1 cellular context compared by ENCODE assay signal in genomic region chr2:54570925-54571694, GRCh38.
A peak's percentile ranks its signal among the peaks of the same experiment; 100 is the strongest.
TF ChIP-seq lines count a peak whose summit lies in the region.

No MANE protein-coding gene starts in this region.

TF ChIP-seq in K562, 482 proteins besides CTCF, POLR2A, EP300 and RAD21 (continued from another document and continues in another):
- TF ChIP-seq IRF1 (CRISPR knock-in tag; IDR thresholded peaks at IDR 0.05; ENCODE audit: borderline replicate concordance) (no peak), PML (IDR thresholded peaks at IDR 0.05; ENCODE audit: low read length) (peak; percentile 37; the same call in 1 of the 2 replicates), NR3C1 (CRISPR knock-in tag; IDR thresholded peaks at IDR 0.05) (no peak), XRCC3 (IDR thresholded peaks at IDR 0.05) (no peak), CCAR2 (IDR thresholded peaks at IDR 0.05; ENCODE audit: low read depth, low read length) (no peak), ZNF134 (CRISPR knock-in tag; conservative IDR thresholded peaks at IDR 0.05) (peak; percentile 45; the same call in 1 of the 2 replicates), BACH1 (tag; IDR thresholded peaks at IDR 0.05) (no peak), KLF16 (IDR thresholded peaks at IDR 0.05) (0 out of 2 replicates have a peak, but pooled peaks have one; percentile 40), BRD9 (IDR thresholded peaks at IDR 0.05; ENCODE audit: low read depth, partially characterized antibody) (peak; percentile 29), SMARCB1 (IDR thresholded peaks at IDR 0.05; ENCODE audit: insufficient read length, low read depth) (no peak), NUFIP1 (IDR thresholded peaks at IDR 0.05; ENCODE audit: partially characterized antibody) (no peak), CREB5 (CRISPR knock-in tag; IDR thresholded peaks at IDR 0.05) (no peak), JUN (IDR thresholded peaks at IDR 0.05; ENCODE audit: borderline replicate concordance, low read depth, low read length) (no peak), JUN (CRISPR knock-in tag; IDR thresholded peaks at IDR 0.05; ENCODE audit: borderline replicate concordance) (no peak), SOX6 (IDR thresholded peaks at IDR 0.05) (peak; percentile 80), MEIS2 (IDR thresholded peaks at IDR 0.05; ENCODE audit: partially characterized antibody) (peak; percentile 74), SMARCA5 (IDR thresholded peaks at IDR 0.05) (no peak), TRIM25 (IDR thresholded peaks at IDR 0.05; ENCODE audit: borderline replicate concordance) (no peak), ZFPM2 (CRISPR knock-in tag; IDR thresholded peaks at IDR 0.05) (no peak), MTA3 (IDR thresholded peaks at IDR 0.05; ENCODE audit: borderline replicate concordance) (0 out of 2 replicates have a peak, but pooled peaks have one; percentile 14), TAF15 (IDR thresholded peaks at IDR 0.05; ENCODE audit: low read depth, low read length) (no peak), MAZ (CRISPR knock-in tag; conservative IDR thresholded peaks at IDR 0.05 in 1 of 2, IDR thresholded peaks at IDR 0.05 in 1 of 2) (peak; percentile 52 to 91), U2AF1 (optimal IDR thresholded peaks at IDR 0.05; ENCODE audit: low read depth, low read length) (no peak), ZBED1 (IDR thresholded peaks at IDR 0.05) (0 out of 2 replicates have a peak, but pooled peaks have one; percentile 47), CREB3L1 (IDR thresholded peaks at IDR 0.05; ENCODE audit: borderline replicate concordance, low read depth) (no peak), KAT2B (IDR thresholded peaks at IDR 0.05; ENCODE audit: low read depth, low read length) (no peak), NFIX (CRISPR knock-in tag; IDR thresholded peaks at IDR 0.05; ENCODE audit: low read depth) (no peak), ZNF639 (CRISPR knock-in tag; conservative IDR thresholded peaks at IDR 0.05 in 1 of 2, IDR thresholded peaks at IDR 0.05 in 1 of 2) (0 out of 4 replicates have a peak, but pooled peaks of 1 of the 2 experiments have one; percentile 48), BRD4 (IDR thresholded peaks at IDR 0.05) (no peak), DDX20 (tag; IDR thresholded peaks at IDR 0.05; ENCODE audit: low read depth) (no peak), PRPF4 (IDR thresholded peaks at IDR 0.05; ENCODE audit: insufficient read depth, low read depth, low read length, poor library complexity, severe bottlenecking) (no peak), ARID3A (IDR thresholded peaks at IDR 0.05; ENCODE audit: borderline replicate concordance, low read depth, low read length) (no peak; the same call in 1 of the 2 replicates), MIER1 (IDR thresholded peaks at IDR 0.05; ENCODE audit: low read depth) (no peak), ZNF551 (CRISPR knock-in tag; IDR thresholded peaks at IDR 0.05) (no peak), ZNF668 (CRISPR knock-in tag; IDR thresholded peaks at IDR 0.05) (no peak), CSDE1 (IDR thresholded peaks at IDR 0.05) (no peak), HMGN3 (IDR thresholded peaks at IDR 0.05; ENCODE audit: borderline replicate concordance, extremely low read depth, insufficient read length, low read depth, low read length) (no peak), ZBTB33 (CRISPR knock-in tag; IDR thresholded peaks at IDR 0.05) (no peak), RNF2 (IDR thresholded peaks at IDR 0.05) (peak; percentile 85; the same call in 1 of the 2 replicates), CTBP1 (IDR thresholded peaks at IDR 0.05; ENCODE audit: borderline replicate concordance) (peak; percentile 36; the same call in 1 of the 2 replicates), ZBTB12 (CRISPR knock-in tag; IDR thresholded peaks at IDR 0.05) (no peak), MITF (IDR thresholded peaks at IDR 0.05) (0 out of 2 replicates have a peak, but pooled peaks have one; percentile 32), HES1 (IDR thresholded peaks at IDR 0.05; ENCODE audit: low read depth) (0 out of 2 replicates have a peak, but pooled peaks have one; percentile 35), CHAMP1 (IDR thresholded peaks at IDR 0.05) (no peak), ATF1 (CRISPR knock-in tag; IDR thresholded peaks at IDR 0.05) (no peak), ATF1 (tag; IDR thresholded peaks at IDR 0.05) (peak; percentile 22; the same call in 1 of the 2 replicates), FOXO4 (CRISPR knock-in tag; IDR thresholded peaks at IDR 0.05) (no peak), IRF2 (CRISPR knock-in tag; IDR thresholded peaks at IDR 0.05) (no peak)
